Comparison of ENCODE assay signal across 1 cellular context in the genomic region with DNA sequence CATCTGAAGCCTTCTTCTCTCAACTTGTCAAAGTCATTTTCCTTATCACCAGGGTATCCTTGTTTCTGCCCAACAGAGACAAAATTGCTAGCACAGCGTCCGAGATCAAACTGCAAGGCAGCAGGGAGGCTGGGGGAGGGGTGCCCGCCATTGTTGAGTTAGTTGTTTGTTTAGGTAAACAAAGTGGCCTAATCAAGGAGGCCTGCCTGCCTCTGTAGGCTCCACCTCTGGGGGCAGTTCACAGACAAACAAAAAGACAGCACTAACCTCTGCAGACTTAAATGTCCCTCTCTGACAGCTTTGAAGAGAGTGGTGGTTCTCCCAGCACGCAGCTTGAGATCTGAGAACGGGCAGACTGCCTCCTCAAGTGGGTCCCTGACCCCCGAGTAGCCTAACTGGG.
TF ChIP-seq lines count a peak whose summit lies in the region.

No MANE protein-coding gene starts in this region.

TF ChIP-seq in WTC11, 78 proteins besides CTCF, POLR2A, EP300 and RAD21:
- TF ChIP-seq, protein P1, sequence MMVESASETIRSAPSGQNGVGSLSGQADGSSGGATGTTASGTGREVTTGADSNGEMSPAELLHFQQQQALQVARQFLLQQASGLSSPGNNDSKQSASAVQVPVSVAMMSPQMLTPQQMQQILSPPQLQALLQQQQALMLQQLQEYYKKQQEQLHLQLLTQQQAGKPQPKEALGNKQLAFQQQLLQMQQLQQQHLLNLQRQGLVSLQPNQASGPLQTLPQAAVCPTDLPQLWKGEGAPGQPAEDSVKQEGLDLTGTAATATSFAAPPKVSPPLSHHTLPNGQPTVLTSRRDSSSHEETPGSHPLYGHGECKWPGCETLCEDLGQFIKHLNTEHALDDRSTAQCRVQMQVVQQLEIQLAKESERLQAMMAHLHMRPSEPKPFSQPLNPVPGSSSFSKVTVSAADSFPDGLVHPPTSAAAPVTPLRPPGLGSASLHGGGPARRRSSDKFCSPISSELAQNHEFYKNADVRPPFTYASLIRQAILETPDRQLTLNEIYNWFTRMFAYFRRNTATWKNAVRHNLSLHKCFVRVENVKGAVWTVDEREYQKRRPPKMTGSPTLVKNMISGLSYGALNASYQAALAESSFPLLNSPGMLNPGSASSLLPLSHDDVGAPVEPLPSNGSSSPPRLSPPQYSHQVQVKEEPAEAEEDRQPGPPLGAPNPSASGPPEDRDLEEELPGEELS (CRISPR knock-in tag; IDR thresholded peaks at IDR 0.05), result peak; percentile 97
- TF ChIP-seq FOXP1 (CRISPR knock-in tag; IDR thresholded peaks at IDR 0.05; ENCODE audit: borderline replicate concordance), result peak; percentile 37; the same call in 1 of the 2 replicates
- TF ChIP-seq, protein P2, sequence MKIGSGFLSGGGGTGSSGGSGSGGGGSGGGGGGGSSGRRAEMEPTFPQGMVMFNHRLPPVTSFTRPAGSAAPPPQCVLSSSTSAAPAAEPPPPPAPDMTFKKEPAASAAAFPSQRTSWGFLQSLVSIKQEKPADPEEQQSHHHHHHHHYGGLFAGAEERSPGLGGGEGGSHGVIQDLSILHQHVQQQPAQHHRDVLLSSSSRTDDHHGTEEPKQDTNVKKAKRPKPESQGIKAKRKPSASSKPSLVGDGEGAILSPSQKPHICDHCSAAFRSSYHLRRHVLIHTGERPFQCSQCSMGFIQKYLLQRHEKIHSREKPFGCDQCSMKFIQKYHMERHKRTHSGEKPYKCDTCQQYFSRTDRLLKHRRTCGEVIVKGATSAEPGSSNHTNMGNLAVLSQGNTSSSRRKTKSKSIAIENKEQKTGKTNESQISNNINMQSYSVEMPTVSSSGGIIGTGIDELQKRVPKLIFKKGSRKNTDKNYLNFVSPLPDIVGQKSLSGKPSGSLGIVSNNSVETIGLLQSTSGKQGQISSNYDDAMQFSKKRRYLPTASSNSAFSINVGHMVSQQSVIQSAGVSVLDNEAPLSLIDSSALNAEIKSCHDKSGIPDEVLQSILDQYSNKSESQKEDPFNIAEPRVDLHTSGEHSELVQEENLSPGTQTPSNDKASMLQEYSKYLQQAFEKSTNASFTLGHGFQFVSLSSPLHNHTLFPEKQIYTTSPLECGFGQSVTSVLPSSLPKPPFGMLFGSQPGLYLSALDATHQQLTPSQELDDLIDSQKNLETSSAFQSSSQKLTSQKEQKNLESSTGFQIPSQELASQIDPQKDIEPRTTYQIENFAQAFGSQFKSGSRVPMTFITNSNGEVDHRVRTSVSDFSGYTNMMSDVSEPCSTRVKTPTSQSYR (CRISPR knock-in tag; IDR thresholded peaks at IDR 0.05), result peak; percentile 36; the same call in 1 of the 2 replicates
